In the genomic region with DNA sequence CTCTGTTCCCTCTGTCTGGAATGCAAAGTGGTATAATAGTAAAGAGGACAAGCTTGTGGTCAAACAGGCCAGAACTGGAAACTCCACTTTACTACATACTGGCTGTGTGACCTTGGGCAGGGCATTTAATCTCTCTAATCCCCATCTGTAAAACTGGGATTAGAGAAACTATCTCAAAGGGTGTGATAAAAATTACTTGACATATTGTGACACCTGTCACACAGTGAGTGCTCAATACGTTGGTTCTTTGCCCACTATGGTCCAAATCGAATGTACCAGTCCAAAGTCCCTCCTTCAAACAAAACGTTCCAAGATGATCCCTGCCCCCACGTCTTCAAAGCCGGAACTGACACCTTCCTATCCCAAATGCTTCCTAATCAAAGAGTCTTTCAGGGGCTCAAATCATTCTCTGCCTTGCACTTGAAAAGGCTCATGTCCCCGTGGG, we compare ENCODE assay signal across 1 cellular context.
TF ChIP-seq lines count a peak whose summit lies in the region.

No MANE protein-coding gene starts in this region.

TF ChIP-seq in SK-N-SH, 30 proteins besides CTCF, POLR2A, EP300 and RAD21 (continued from another document):
- TF ChIP-seq EZH2phosphoT487 (IDR thresholded peaks at IDR 0.05; ENCODE audit: borderline replicate concordance, low read depth) = no peak
